ENCODE assay signal across 10 cellular contexts in genomic region chr4:41204400-41204978, GRCh38. TPM values are rescaled to one million over a fixed set of nuclear protein-coding genes. Genes with fewer than 3 reads are reported as not detected.
A peak's percentile ranks its signal among the peaks of the same experiment; 100 is the strongest.
DNase-seq lines count a peak whose midpoint lies in the region; ATAC-seq and TF ChIP-seq lines count a peak whose summit lies in the region.
"Had no signal": no experiment of that assay in that cellular context is flagged by ENCODE, and none has a peak within 500 bp of the region (broad histone marks: within the 10 kb centered on the region; RNA-seq: fewer than 3 reads in every experiment).

No MANE protein-coding gene starts in this region.

- H3K27ac Mint-ChIP-seq in stimulated activated effector memory CD8-positive, alpha-beta T cell treated with anti-CD3 and anti-CD28 coated beads, Interleukin-12 subunit alpha, Interleukin-12 subunit beta, amount 100 ng/mL, for 72 hours, result no peak overlapping the region
- H3K27ac Mint-ChIP-seq: memory B cell had no signal

- no peak overlapping the region for H3K9ac ChIP-seq in mammary epithelial cell (ENCODE audit: insufficient read depth, low read length)

- no peak overlapping the region for H3K4me3 ChIP-seq in mammary epithelial cell (replicated peaks in 1 of 3; ENCODE audit: insufficient read depth in 1 of 3, low read depth in 2 of 3, low read length in 3 of 3)
- no peak overlapping the region for H3K4me3 ChIP-seq in prostate gland

- in situ Hi-C loops in mammary epithelial cell (cut with MboI; ENCODE audit: low sequenced_read_pairs in 2 of 2), result no loop called here

- peak; percentile 19 for ATAC-seq in stimulated activated effector memory CD8-positive, alpha-beta T cell treated with anti-CD3 and anti-CD28 coated beads, Interleukin-12 subunit alpha, Interleukin-12 subunit beta, amount 100 ng/mL, for 72 hours
- ATAC-seq in HG03565 (IDR thresholded peaks at IDR 0.05; ENCODE audit: unreplicated experiment) (no peak), GM21619 (IDR thresholded peaks at IDR 0.05; ENCODE audit: unreplicated experiment) (no peak)

- no peaks in the 10 kb centered on the region for H4K20me1 ChIP-seq in mammary epithelial cell (ENCODE audit: insufficient read depth, low read length)

- CTCF ChIA-PET in mammary epithelial cell (lab: Charles Lee; ENCODE audit: low non-redundant PET), result interaction anchor here (0.6 kb wide), 1 partner anchor 228 kb away, joined by 5 read pairs; no protein-coding TSS in a partner anchor

- no peaks in the 10 kb centered on the region for H3K27me3 ChIP-seq in mammary epithelial cell (ENCODE audit: insufficient read depth, low read length)
- H3K27me3 ChIP-seq in prostate gland (replicated peaks; ENCODE audit: insufficient read depth), result no peaks in the 10 kb centered on the region

- no TSS peak for BruUV-seq in mammary epithelial cell (replicated peaks; lab: Mats Ljungman, UMichigan)

- no peaks in the 10 kb centered on the region for H3K36me3 ChIP-seq in mammary epithelial cell (ENCODE audit: insufficient read depth, low read length)
- H3K36me3 ChIP-seq in prostate gland, result no peaks in the 10 kb centered on the region

- no peak overlapping the region for H3K4me3 Mint-ChIP-seq in stimulated activated effector memory CD8-positive, alpha-beta T cell treated with anti-CD3 and anti-CD28 coated beads, Interleukin-12 subunit alpha, Interleukin-12 subunit beta, amount 100 ng/mL, for 72 hours
- H3K4me3 Mint-ChIP-seq: memory B cell had no signal

- H3K4me1 ChIP-seq in mammary epithelial cell (ENCODE audit: insufficient read depth, low read length) (peaks cover 34% of the 10 kb centered on the region), prostate gland (replicated peaks) (no peaks in the 10 kb centered on the region)

- intact Hi-C loops in mammary epithelial cell (cut with micrococcal nuclease) (no loop called here), prostate gland (cut with DNase I) (no loop called here)

- H2AFZ ChIP-seq in mammary epithelial cell (ENCODE audit: low read depth, low read length), result no peak overlapping the region

- no peak for TF ChIP-seq CTCF in mammary epithelial cell (conservative IDR thresholded peaks at IDR 0.05 in 1 of 2, IDR thresholded peaks at IDR 0.05 in 1 of 2; ENCODE audit: extremely low read depth in 1 of 2, insufficient read depth in 1 of 2, low read depth in 1 of 2, low read length in 2 of 2)
- TF ChIP-seq CTCF in prostate gland (IDR thresholded peaks at IDR 0.05), result no peak

- H3K4me2 ChIP-seq in mammary epithelial cell (ENCODE audit: insufficient read depth, low read depth, low read length), result peak overlapping the region; percentile 31

- H3K9me3 ChIP-seq in mammary epithelial cell (replicated peaks; ENCODE audit: insufficient read depth, low read length), result no peaks in the 10 kb centered on the region
- H3K9me3 ChIP-seq in prostate gland, result no peaks in the 10 kb centered on the region

- H3K27ac ChIP-seq in mammary epithelial cell (ENCODE audit: insufficient read depth, low read depth, low read length), result peak overlapping the region; percentile 41
- H3K27ac ChIP-seq in prostate gland, result no peak overlapping the region

- TF ChIP-seq POLR2A in prostate gland (IDR thresholded peaks at IDR 0.05), result no peak

- no peaks in the 10 kb centered on the region for H3K4me1 Mint-ChIP-seq in stimulated activated effector memory CD8-positive, alpha-beta T cell treated with anti-CD3 and anti-CD28 coated beads, Interleukin-12 subunit alpha, Interleukin-12 subunit beta, amount 100 ng/mL, for 72 hours
- H3K4me1 Mint-ChIP-seq: memory B cell had no signal

- WGBS in mammary epithelial cell (ENCODE audit: low coverage, missing lambda C conversion rate), result 83% methylated on average over 7 of the region's 8 CpGs
- 77% methylated on average over 8 of the region's 8 CpGs for WGBS in prostate gland

- H3K36me3 Mint-ChIP-seq in stimulated activated effector memory CD8-positive, alpha-beta T cell treated with anti-CD3 and anti-CD28 coated beads, Interleukin-12 subunit alpha, Interleukin-12 subunit beta, amount 100 ng/mL, for 72 hours, result no peaks in the 10 kb centered on the region
- H3K36me3 Mint-ChIP-seq: memory B cell had no signal

- no peaks in the 10 kb centered on the region for H3K9me3 Mint-ChIP-seq in stimulated activated effector memory CD8-positive, alpha-beta T cell treated with anti-CD3 and anti-CD28 coated beads, Interleukin-12 subunit alpha, Interleukin-12 subunit beta, amount 100 ng/mL, for 72 hours
- H3K9me3 Mint-ChIP-seq: memory B cell had no signal

- dilution Hi-C loops in mammary epithelial cell (cut with HindIII; ENCODE audit: low sequenced_read_pairs), result loop anchor here (25.0 kb wide), 1 partner anchor 217 kb away; no protein-coding TSS in a partner anchor

- DNase-seq in HT1080 (ENCODE audit: low read depth), result peak; percentile 87
- peak; percentile 54 for DNase-seq in mammary epithelial cell
- peak; percentile 76 for DNase-seq in islet precursor cell
- DNase-seq in stimulated activated effector memory CD8-positive, alpha-beta T cell treated with anti-CD3 and anti-CD28 coated beads, Interleukin-12 subunit alpha, Interleukin-12 subunit beta, amount 100 ng/mL, for 72 hours (ENCODE audit: low spot score in 2 of 2), result no peak
- no peak for DNase-seq in prostate gland (ENCODE audit: low spot score)
- no peak for DNase-seq in NCI-H748 (lab: John Stamatoyannopoulos, UW; ENCODE audit: unreplicated experiment)
- DNase-seq: NCI-H1048 had no signal

- H3K79me2 ChIP-seq in mammary epithelial cell (ENCODE audit: insufficient read depth, low read length), result peaks cover 99% of the 10 kb centered on the region

RNA-seq across cellular contexts. Expression of gene APBB2, which starts 9.9 kb away (rescaled TPM):
- 50.4 and 53.2 TPM in 2 replicates for total RNA-seq in HT1080 (2014; rRNA removed; shearing (Covaris generic))
- 52.2 and 70.7 TPM in 2 replicates for polyA plus RNA-seq in HT1080 (2015; cell fraction: cytosol; rRNA removed)
- 113 and 137 TPM in 2 replicates for polyA plus RNA-seq in HT1080 (2015; cell fraction: nucleus; rRNA removed)
- 10 to 100 TPM; 75.8 to 81.7 TPM for total RNA-seq in mammary epithelial cell
- 60.8 TPM for polyA plus RNA-seq in mammary epithelial cell
- polyA minus RNA-seq in mammary epithelial cell, result 74.3 TPM
- 10 to 100 TPM; 17.4 to 56.6 TPM for total RNA-seq in prostate gland

RNA-seq across cellular contexts. Expression of gene UCHL1, which starts 52.2 kb away (rescaled TPM):
- total RNA-seq in HT1080 (2014; rRNA removed; shearing (Covaris generic)), result not detected in 2 replicates
- 0.24 TPM in 1 of 2 replicates, not detected in the other for polyA plus RNA-seq in HT1080 (2015; cell fraction: cytosol; rRNA removed)
- not detected in 2 replicates for polyA plus RNA-seq in HT1080 (2015; cell fraction: nucleus; rRNA removed)
- total RNA-seq in mammary epithelial cell (10 to 100 TPM in 1 of 2 donors, 1 to 10 TPM in 1; 2.3 to 11.3 TPM), prostate gland (10 to 100 TPM; 11.6 to 61.5 TPM)
- polyA plus RNA-seq in mammary epithelial cell, result 20.2 TPM
- 11.2 TPM for polyA minus RNA-seq in mammary epithelial cell

Comparison
In these comparisons a context has a peak if more than half of its experiments do, and no peak if none do; other contexts are left out.
1. DNase-seq: peak in HT1080 (single experiment), mammary epithelial cell (single experiment) and islet precursor cell (single experiment); none in stimulated activated effector memory CD8-positive, alpha-beta T cell treated with anti-CD3 and anti-CD28 coated beads, Interleukin-12 subunit alpha, Interleukin-12 subunit beta, amount 100 ng/mL, for 72 hours (0 of 2), prostate gland (single experiment) and NCI-H748 (single experiment).